Comparison of ENCODE assay signal across 15 cellular contexts in genomic region chr1:30995990-30996612, GRCh38.
DNase-seq lines count a peak whose midpoint lies in the region; ATAC-seq and TF ChIP-seq lines count a peak whose summit lies in the region.
"Had no signal": no experiment of that assay in that cellular context is flagged by ENCODE, and none has a peak within 500 bp of the region (broad histone marks: within the 10 kb centered on the region; RNA-seq: fewer than 3 reads in every experiment).

No MANE protein-coding gene starts in this region.

- no peak overlapping the region for H3K4me2 ChIP-seq in neural progenitor cell

- peaks cover 4% of the 10 kb centered on the region for H3K36me3 ChIP-seq in neural progenitor cell

- H3K4me3 ChIP-seq in neural progenitor cell: no peak overlapping the region
- H3K4me3 ChIP-seq: HAP-1, K562 had no signal

- TF ChIP-seq CTCF in neural progenitor cell (IDR thresholded peaks at IDR 0.05): no peak

- no peak overlapping the region for H3K9ac ChIP-seq in neural progenitor cell

- no peaks in the 10 kb centered on the region for H3K27me3 ChIP-seq in neural progenitor cell

- intact Hi-C loops in Right ventricle myocardium inferior (cut with DNase I): no loop called here
- intact Hi-C loops in cardiac septum (cut with DNase I): no loop called here

- no peak overlapping the region for H3K27ac ChIP-seq in neural progenitor cell
- H3K27ac ChIP-seq: C4-2B had no signal

- H2AFZ ChIP-seq in neural progenitor cell (replicated peaks): no peak overlapping the region

- peaks cover 100% of the 10 kb centered on the region for H3K79me2 ChIP-seq in neural progenitor cell (ENCODE audit: low read depth)

- no peaks in the 10 kb centered on the region for H3K9me3 Mint-ChIP-seq in activated T-helper 17 cell treated with anti-CD3 and anti-CD28 coated beads, Interleukin-2, amount 50 U/mL, for 72 hours
- H3K9me3 Mint-ChIP-seq in stimulated activated naive B cell treated with anti-CD40 and anti-IgM and Interleukin-4, amounts not matched to agents 10 μg/mL and 1 μg/mL and 100 μg/mL, for 72 hours: no peaks in the 10 kb centered on the region
- no peaks in the 10 kb centered on the region for H3K9me3 Mint-ChIP-seq in neural progenitor cell

- DNase-seq in Right ventricle myocardium inferior (ENCODE audit: missing footprints) (no peak), cardiac septum (ENCODE audit: low spot score) (no peak), myocyte (ENCODE audit: low read depth) (peak; percentile 63), neural progenitor cell (ENCODE audit: low spot score) (no peak)
- no peak for DNase-seq in stimulated activated naive B cell treated with anti-CD40 and anti-IgM and Interleukin-4, amounts not matched to agents 10 μg/mL and 1 μg/mL and 100 μg/mL, for 72 hours
- no peak for DNase-seq in activated naive CD4-positive, alpha-beta T cell treated with Interleukin-2 at 50 U/mL for 16 hours
- DNase-seq: DMS53, NCI-H1436, NCI-H2081 treated with DMSO at 0.1 percent for 48 hours, NCI-H526 treated with DMSO at 0.1 percent for 48 hours had no signal

- no peak overlapping the region for H3K4me3 Mint-ChIP-seq in activated T-helper 17 cell treated with anti-CD3 and anti-CD28 coated beads, Interleukin-2, amount 50 U/mL, for 72 hours
- no peak overlapping the region for H3K4me3 Mint-ChIP-seq in stimulated activated naive B cell treated with anti-CD40 and anti-IgM and Interleukin-4, amounts not matched to agents 10 μg/mL and 1 μg/mL and 100 μg/mL, for 72 hours
- no peak overlapping the region for H3K4me3 Mint-ChIP-seq in neural progenitor cell

- ATAC-seq in Right ventricle myocardium inferior (peak; percentile 48), HG03469 (IDR thresholded peaks at IDR 0.05; ENCODE audit: unreplicated experiment) (no peak)
- no peak for ATAC-seq in activated T-helper 17 cell treated with anti-CD3 and anti-CD28 coated beads, Interleukin-2, amount 50 U/mL, for 72 hours (replicated peaks)
- ATAC-seq in stimulated activated naive B cell treated with anti-CD40 and anti-IgM and Interleukin-4, amounts not matched to agents 10 μg/mL and 1 μg/mL and 100 μg/mL, for 72 hours (replicated peaks): peak; percentile 64 to 92
- ATAC-seq: K562 had no signal

- H3K9me3 ChIP-seq in neural progenitor cell (ENCODE audit: low read depth): no peaks in the 10 kb centered on the region
- H3K9me3 ChIP-seq: HAP-1 had no signal

- peaks cover 23% of the 10 kb centered on the region for H3F3A ChIP-seq in neural progenitor cell (ENCODE audit: low read depth)

- no peaks in the 10 kb centered on the region for H3K27me3 Mint-ChIP-seq in activated T-helper 17 cell treated with anti-CD3 and anti-CD28 coated beads, Interleukin-2, amount 50 U/mL, for 72 hours
- H3K27me3 Mint-ChIP-seq in stimulated activated naive B cell treated with anti-CD40 and anti-IgM and Interleukin-4, amounts not matched to agents 10 μg/mL and 1 μg/mL and 100 μg/mL, for 72 hours: no peaks in the 10 kb centered on the region
- H3K27me3 Mint-ChIP-seq in neural progenitor cell (ENCODE audit: insufficient read depth, low read depth): peaks cover 3% of the 10 kb centered on the region

- H3K4me1 Mint-ChIP-seq in activated T-helper 17 cell treated with anti-CD3 and anti-CD28 coated beads, Interleukin-2, amount 50 U/mL, for 72 hours: peaks cover 35% of the 10 kb centered on the region
- H3K4me1 Mint-ChIP-seq in stimulated activated naive B cell treated with anti-CD40 and anti-IgM and Interleukin-4, amounts not matched to agents 10 μg/mL and 1 μg/mL and 100 μg/mL, for 72 hours: peaks cover 30 to 50% of the 10 kb centered on the region in 2 donors
- no peaks in the 10 kb centered on the region for H3K4me1 Mint-ChIP-seq in neural progenitor cell

- H4K20me1 ChIP-seq in neural progenitor cell (ENCODE audit: low read depth): peaks cover 100% of the 10 kb centered on the region

- peaks cover 89% of the 10 kb centered on the region for H3K36me3 Mint-ChIP-seq in activated T-helper 17 cell treated with anti-CD3 and anti-CD28 coated beads, Interleukin-2, amount 50 U/mL, for 72 hours (ENCODE audit: low read depth)
- peaks cover 37 to 58% of the 10 kb centered on the region in 2 donors for H3K36me3 Mint-ChIP-seq in stimulated activated naive B cell treated with anti-CD40 and anti-IgM and Interleukin-4, amounts not matched to agents 10 μg/mL and 1 μg/mL and 100 μg/mL, for 72 hours
- H3K36me3 Mint-ChIP-seq in neural progenitor cell: peaks cover 28% of the 10 kb centered on the region

- no peaks in the 10 kb centered on the region for H3K4me1 ChIP-seq in neural progenitor cell

- peak overlapping the region; percentile 30 for H3K27ac Mint-ChIP-seq in activated T-helper 17 cell treated with anti-CD3 and anti-CD28 coated beads, Interleukin-2, amount 50 U/mL, for 72 hours
- H3K27ac Mint-ChIP-seq in stimulated activated naive B cell treated with anti-CD40 and anti-IgM and Interleukin-4, amounts not matched to agents 10 μg/mL and 1 μg/mL and 100 μg/mL, for 72 hours: peak overlapping the region; percentile 11
- no peak overlapping the region for H3K27ac Mint-ChIP-seq in neural progenitor cell

Comparison
In these comparisons a context has a peak if more than half of its experiments do, and no peak if none do; other contexts are left out.
1. ATAC-seq: peak in Right ventricle myocardium inferior (single experiment) and stimulated activated naive B cell treated with anti-CD40 and anti-IgM and Interleukin-4, amounts not matched to agents 10 μg/mL and 1 μg/mL and 100 μg/mL, for 72 hours (2 of 2); none in activated T-helper 17 cell treated with anti-CD3 and anti-CD28 coated beads, Interleukin-2, amount 50 U/mL, for 72 hours (single experiment) and HG03469 (single experiment).